18 cellular contexts compared by ENCODE assay signal in genomic region chr1:228317891-228318810, GRCh38.
"Had no signal": no experiment of that assay in that cellular context is flagged by ENCODE, and none has a peak within 500 bp of the region (broad histone marks: within the 10 kb centered on the region; RNA-seq: fewer than 3 reads in every experiment).

No MANE protein-coding gene starts in this region.

- H3K27me3 ChIP-seq: adrenal gland, body of pancreas, gastrocnemius medialis, thyroid gland had no signal

- H3K27me3 Mint-ChIP-seq: activated CD4-positive, alpha-beta memory T cell treated with anti-CD3 and anti-CD28 coated beads for 36 hours; central memory CD8-positive, alpha-beta T cell; dendritic cell treated with granulocyte-macrophage colony-stimulating factor and Interleukin-4, amounts not matched to agents 40 ng/mL and 50 ng/mL, for 4 days; effector memory CD8-positive, alpha-beta T cell; naive thymus-derived CD8-positive, alpha-beta T cell; stimulated activated naive CD8-positive, alpha-beta T cell treated with anti-CD3 and anti-CD28 coated beads, Interleukin-15, amount 100 ng/mL, for 72 hours had no signal

- H3K27ac Mint-ChIP-seq: activated CD4-positive, alpha-beta memory T cell treated with anti-CD3 and anti-CD28 coated beads for 36 hours; activated T-cell treated with anti-CD3 and anti-CD28 coated beads, Interleukin-2, amount 50 U/mL, for 72 hours; dendritic cell treated with granulocyte-macrophage colony-stimulating factor and Interleukin-4, amounts not matched to agents 40 ng/mL and 50 ng/mL, for 4 days; effector memory CD8-positive, alpha-beta T cell; naive thymus-derived CD8-positive, alpha-beta T cell; stimulated activated naive CD8-positive, alpha-beta T cell treated with anti-CD3 and anti-CD28 coated beads, Interleukin-15, amount 100 ng/mL, for 72 hours; T-helper 2 cell treated with Interferon-gamma antibody and Interleukin-4, amounts not matched to agents 5 μg/mL and 100 μg/mL, for 36 hours had no signal

- H3K4me3 Mint-ChIP-seq: activated CD4-positive, alpha-beta memory T cell treated with anti-CD3 and anti-CD28 coated beads for 36 hours; activated T-cell treated with anti-CD3 and anti-CD28 coated beads, Interleukin-2, amount 50 U/mL, for 72 hours; central memory CD8-positive, alpha-beta T cell; dendritic cell treated with granulocyte-macrophage colony-stimulating factor and Interleukin-4, amounts not matched to agents 40 ng/mL and 50 ng/mL, for 4 days; effector memory CD8-positive, alpha-beta T cell; naive thymus-derived CD8-positive, alpha-beta T cell; stimulated activated naive CD8-positive, alpha-beta T cell treated with anti-CD3 and anti-CD28 coated beads, Interleukin-15, amount 100 ng/mL, for 72 hours; T-helper 2 cell treated with Interferon-gamma antibody and Interleukin-4, amounts not matched to agents 5 μg/mL and 100 μg/mL, for 36 hours had no signal

- H3K27ac ChIP-seq: adrenal gland, body of pancreas, epithelial cell of prostate, thyroid gland had no signal

- H3K36me3 ChIP-seq: adrenal gland had no signal

- H3K9me3 ChIP-seq: adrenal gland, body of pancreas, gastrocnemius medialis, thyroid gland had no signal

- ATAC-seq: activated T-cell treated with anti-CD3 and anti-CD28 coated beads, Interleukin-2, amount 50 U/mL, for 72 hours; body of pancreas; effector memory CD8-positive, alpha-beta T cell; gastrocnemius medialis; naive thymus-derived CD8-positive, alpha-beta T cell had no signal

- DNase-seq: activated CD4-positive, alpha-beta memory T cell treated with anti-CD3 and anti-CD28 coated beads for 36 hours; activated naive CD4-positive, alpha-beta T cell; activated T-cell treated with anti-CD3 and anti-CD28 coated beads, Interleukin-2, amount 50 U/mL, for 72 hours; effector memory CD8-positive, alpha-beta T cell; occipital lobe; SHP77 treated with DMSO at 0.1 percent for 48 hours; stimulated activated CD4-positive, alpha-beta T cell treated with anti-CD3 and anti-CD28 coated beads, Interleukin-4, amount 100 ng/mL, for 1 hour; stimulated activated CD8-positive, alpha-beta memory T cell treated with anti-CD3 and anti-CD28 coated beads, Interleukin-4, amount 100 ng/mL, for 48 hours; thyroid gland had no signal

- H3K4me3 ChIP-seq: adrenal gland, body of pancreas, gastrocnemius medialis, thyroid gland had no signal

- H3K4me1 ChIP-seq: adrenal gland, thyroid gland had no signal

- H3K9me3 Mint-ChIP-seq: activated T-cell treated with anti-CD3 and anti-CD28 coated beads, Interleukin-2, amount 50 U/mL, for 72 hours; central memory CD8-positive, alpha-beta T cell; effector memory CD8-positive, alpha-beta T cell; stimulated activated naive CD8-positive, alpha-beta T cell treated with anti-CD3 and anti-CD28 coated beads, Interleukin-15, amount 100 ng/mL, for 72 hours had no signal

- H3K4me1 Mint-ChIP-seq: central memory CD8-positive, alpha-beta T cell; naive thymus-derived CD8-positive, alpha-beta T cell; stimulated activated naive CD8-positive, alpha-beta T cell treated with anti-CD3 and anti-CD28 coated beads, Interleukin-15, amount 100 ng/mL, for 72 hours had no signal
